In the genomic region with DNA sequence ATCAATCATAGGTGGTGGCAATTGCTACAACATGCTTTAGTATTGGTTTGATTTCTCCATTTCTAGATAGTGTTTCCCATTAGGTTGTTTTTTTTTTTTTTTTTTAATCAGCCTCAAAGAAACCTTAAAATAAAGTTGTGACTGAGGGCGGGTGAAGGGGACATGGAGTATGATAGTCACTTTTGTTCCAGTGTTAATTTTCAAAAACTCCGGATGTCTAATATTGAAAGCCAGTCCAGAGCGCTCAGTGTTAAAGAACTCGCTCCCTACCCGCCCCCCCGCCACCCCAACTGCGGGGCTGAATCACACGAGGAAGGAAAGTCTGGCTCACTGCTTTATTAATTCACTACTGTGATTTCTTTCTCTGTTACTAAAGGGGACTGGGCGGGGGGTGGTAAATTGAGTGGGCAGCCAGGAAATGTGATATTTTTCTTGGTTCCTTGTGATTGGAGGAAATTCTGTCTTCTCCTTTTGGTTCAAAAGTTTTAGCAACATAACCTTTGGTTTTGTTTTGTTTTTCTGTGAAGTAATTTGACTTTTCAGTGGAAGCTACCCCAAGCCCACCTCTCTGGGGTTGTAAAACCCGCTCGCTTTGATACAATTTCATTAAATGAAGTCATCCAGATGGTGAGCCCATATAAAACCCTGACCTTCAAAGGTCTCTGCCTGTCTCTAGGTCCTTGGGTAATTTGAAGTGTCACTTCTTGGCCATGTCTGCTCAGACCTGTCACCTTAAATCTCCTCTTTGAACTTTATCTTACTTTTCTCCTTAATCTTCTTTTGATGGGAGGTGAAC, we compare ENCODE assay signal across 9 cellular contexts. TPM values are rescaled to one million over a fixed set of nuclear protein-coding genes. Genes with fewer than 3 reads are reported as not detected.
A peak's percentile ranks its signal among the peaks of the same experiment; 100 is the strongest.
DNase-seq lines count a peak whose midpoint lies in the region; ATAC-seq and TF ChIP-seq lines count a peak whose summit lies in the region.
"Had no signal": no experiment of that assay in that cellular context is flagged by ENCODE, and none has a peak within 500 bp of the region (broad histone marks: within the 10 kb centered on the region; RNA-seq: fewer than 3 reads in every experiment).

No MANE protein-coding gene starts in this region.

- no peaks in the 10 kb centered on the region for H3K27me3 Mint-ChIP-seq in glutamatergic neuron (ENCODE audit: unreplicated experiment)

- no peaks in the 10 kb centered on the region for H3K36me3 ChIP-seq in colonic mucosa

- H3K9me3 ChIP-seq in colonic mucosa = no peaks in the 10 kb centered on the region

- ATAC-seq in HG02678 (IDR thresholded peaks at IDR 0.05; ENCODE audit: unreplicated experiment) = peak; percentile 49

- no peaks in the 10 kb centered on the region for H3K4me1 Mint-ChIP-seq in glutamatergic neuron (ENCODE audit: low read depth, unreplicated experiment)

- no peak overlapping the region for H3K4me3 Mint-ChIP-seq in glutamatergic neuron (ENCODE audit: unreplicated experiment)

- intact Hi-C loops in colonic mucosa (cut with DNase I) = no loop called here

- no peak overlapping the region for H3K27ac Mint-ChIP-seq in glutamatergic neuron (ENCODE audit: unreplicated experiment)

- no peak overlapping the region for H3K27ac ChIP-seq in colonic mucosa

- DNase-seq in GM13976 (ENCODE audit: low spot score) = peak; percentile 28
- DNase-seq in T-helper 9 cell = peak; percentile 34
- peak; percentile 20 for DNase-seq in effector CD4-positive, alpha-beta T cell
- peak; percentile 48 for DNase-seq in stimulated activated CD8-positive, alpha-beta memory T cell treated with anti-CD3 and anti-CD28 coated beads, Interleukin-12 subunit alpha, Interleukin-12 subunit beta, amount 100 ng/mL, for 1 hour (ENCODE audit: low read depth)
- no peak for DNase-seq in NCI-H1092 treated with DMSO at 0.1 percent for 48 hours (lab: John Stamatoyannopoulos, UW)
- no peak for DNase-seq in glutamatergic neuron
- no peak for DNase-seq in colonic mucosa

- no peak overlapping the region for H3K9ac ChIP-seq in colonic mucosa (ENCODE audit: low read depth in 2 of 2, low read length in 2 of 2)

- TF ChIP-seq CTCF in GM13976 (IDR thresholded peaks at IDR 0.05; ENCODE audit: borderline replicate concordance, control extremely low read depth, extremely low read depth, insufficient read depth, missing control alignments) = no peak
- TF ChIP-seq CTCF in glutamatergic neuron (IDR thresholded peaks at IDR 0.05; ENCODE audit: partially characterized antibody, unreplicated experiment) = no peak
- no peak for TF ChIP-seq CTCF in colonic mucosa (IDR thresholded peaks at IDR 0.05)

- no peaks in the 10 kb centered on the region for H3K9me3 Mint-ChIP-seq in glutamatergic neuron (ENCODE audit: unreplicated experiment)

- no peak overlapping the region for H3K4me3 ChIP-seq in colonic mucosa
- H3K4me3 ChIP-seq: lung had no signal

- H3K4me1 ChIP-seq in colonic mucosa = no peaks in the 10 kb centered on the region

- H3K27me3 ChIP-seq in colonic mucosa = no peaks in the 10 kb centered on the region

- in situ Hi-C loops in GM13976 (cut with MboI; ENCODE audit: low sequenced_read_pairs, unreplicated experiment) = no loop called here

- H3K36me3 Mint-ChIP-seq in glutamatergic neuron (ENCODE audit: unreplicated experiment) = no peaks in the 10 kb centered on the region

RNA-seq across cellular contexts. Expression of a gene that starts 38.0 kb away (rescaled TPM):
- 2.2 TPM for total RNA-seq in glutamatergic neuron (ENCODE audit: unreplicated experiment)
- 10 to 100 TPM; 18.1 to 46.3 TPM for total RNA-seq in colonic mucosa

Comparison
In these comparisons a context has a peak if more than half of its experiments do, and no peak if none do; other contexts are left out.
1. DNase-seq: peak in GM13976 (single experiment), T-helper 9 cell (single experiment), effector CD4-positive, alpha-beta T cell (single experiment) and stimulated activated CD8-positive, alpha-beta memory T cell treated with anti-CD3 and anti-CD28 coated beads, Interleukin-12 subunit alpha, Interleukin-12 subunit beta, amount 100 ng/mL, for 1 hour (single experiment); none in NCI-H1092 treated with DMSO at 0.1 percent for 48 hours (single experiment), glutamatergic neuron (single experiment) and colonic mucosa (single experiment).